1 cellular context compared by ENCODE assay signal in genomic region chr1:27934818-27935549, GRCh38.
TF ChIP-seq lines count a peak whose summit lies in the region.

SMPDL3B (plus strand) TSS chr1:27935000; CDS start chr1:27935184, 184 bp downstream.

TF ChIP-seq in HCT116, 20 proteins besides CTCF, POLR2A, EP300 and RAD21 (continued from another document):
- no peak for TF ChIP-seq REST (IDR thresholded peaks at IDR 0.05; ENCODE audit: low read depth)
